20 cellular contexts compared by ENCODE assay signal in the genomic region with DNA sequence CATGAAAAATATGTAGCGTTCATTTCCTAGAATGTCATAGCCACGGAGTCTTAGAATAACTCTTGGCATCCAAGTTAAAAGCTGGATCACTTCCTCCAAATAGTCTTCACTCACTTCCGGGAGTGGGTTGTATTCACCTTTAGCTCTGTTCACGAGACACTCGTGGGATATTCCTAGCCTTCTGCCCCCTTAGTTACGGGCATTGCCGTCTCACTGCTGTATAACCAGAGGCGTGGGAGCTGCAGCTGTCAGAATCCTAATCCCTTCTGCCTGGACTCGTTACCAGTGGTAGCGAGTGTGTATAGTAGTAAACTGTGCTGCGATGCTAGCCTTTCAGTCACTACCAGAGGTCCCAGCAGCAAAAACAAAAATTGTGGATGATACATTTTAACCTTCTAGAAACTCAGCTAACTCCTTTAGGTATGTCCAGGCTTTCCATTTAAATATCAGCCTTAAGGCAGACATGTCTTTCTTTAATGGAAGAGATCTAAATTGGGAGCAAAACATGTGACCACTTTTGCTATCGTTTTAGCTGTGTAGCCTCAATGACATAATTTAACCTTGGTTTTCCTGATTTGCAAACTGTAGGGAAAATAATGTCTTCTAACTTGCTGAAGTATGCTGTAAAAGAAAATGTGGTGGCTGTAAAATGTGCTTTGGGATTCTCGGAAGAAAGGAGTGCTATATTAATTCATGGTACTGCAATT.
"Had no signal": no experiment of that assay in that cellular context is flagged by ENCODE, and none has a peak within 500 bp of the region (broad histone marks: within the 10 kb centered on the region; RNA-seq: fewer than 3 reads in every experiment).

No MANE protein-coding gene starts in this region.

- H3K4me3 ChIP-seq: adrenal gland, coronary artery, esophagus squamous epithelium, lung, pancreas had no signal

- H3K4me1 Mint-ChIP-seq: activated naive CD4-positive, alpha-beta T cell treated with anti-CD3 and anti-CD28 coated beads, Interleukin-2, amount 10 ng/mL, durations not matched to agents 7 days and 5 days; central memory CD8-positive, alpha-beta T cell had no signal

- ATAC-seq: naive thymus-derived CD4-positive, alpha-beta T cell; pancreas; SK-N-SH treated with all-trans-retinoic acid at 6 μM for 48 hours had no signal

- H3K27me3 ChIP-seq: adrenal gland, esophagus squamous epithelium, pancreas had no signal

- H3K4me3 Mint-ChIP-seq: activated naive CD4-positive, alpha-beta T cell treated with anti-CD3 and anti-CD28 coated beads, Interleukin-2, amount 10 ng/mL, durations not matched to agents 7 days and 5 days; activated T-cell treated with anti-CD3 and anti-CD28 coated beads, Interleukin-2, amount 50 U/mL, for 24 hours; central memory CD8-positive, alpha-beta T cell; immature natural killer cell; naive thymus-derived CD4-positive, alpha-beta T cell had no signal

- H3K9me3 Mint-ChIP-seq: activated naive CD4-positive, alpha-beta T cell treated with anti-CD3 and anti-CD28 coated beads, Interleukin-2, amount 10 ng/mL, durations not matched to agents 7 days and 5 days; activated T-cell treated with anti-CD3 and anti-CD28 coated beads, Interleukin-2, amount 50 U/mL, for 24 hours; central memory CD8-positive, alpha-beta T cell; immature natural killer cell; naive thymus-derived CD4-positive, alpha-beta T cell had no signal

- H3K27ac Mint-ChIP-seq: activated naive CD4-positive, alpha-beta T cell treated with anti-CD3 and anti-CD28 coated beads, Interleukin-2, amount 10 ng/mL, durations not matched to agents 7 days and 5 days; activated T-cell treated with anti-CD3 and anti-CD28 coated beads, Interleukin-2, amount 50 U/mL, for 24 hours had no signal

- DNase-seq: activated CD4-positive, alpha-beta T cell treated with anti-CD3 and anti-CD28 coated beads for 1 hour; activated CD4-positive, alpha-beta T cell treated with anti-CD3 and anti-CD28 coated beads, Interleukin-2, amount 50 U/mL, for 4 hours; activated naive CD4-positive, alpha-beta T cell treated with anti-CD3 and anti-CD28 coated beads, Interleukin-2, amount 10 ng/mL, durations not matched to agents 7 days and 5 days; activated T-cell treated with anti-CD3 and anti-CD28 coated beads, Interleukin-2, amount 50 U/mL, for 24 hours; adrenal gland; esophagus squamous epithelium; immature natural killer cell; midbrain; naive thymus-derived CD4-positive, alpha-beta T cell; pancreas; stimulated activated CD4-positive, alpha-beta T cell treated with anti-CD3 and anti-CD28 coated beads, Interleukin-15, amount 100 ng/mL, for 24 hours; stimulated activated CD4-positive, alpha-beta T cell treated with anti-CD3 and anti-CD28 coated beads, Interleukin-4, amount 100 ng/mL, for 24 hours; stimulated activated naive CD4-positive, alpha-beta T cell treated with Interleukin-2 at 50 U/mL for 16 hours; substantia nigra; T-helper 1 cell; trophoblast cell had no signal

- H3K27ac ChIP-seq: adrenal gland, coronary artery, esophagus squamous epithelium, pancreas had no signal

- H3K9me3 ChIP-seq: adrenal gland, esophagus squamous epithelium, pancreas had no signal

- H3K27me3 Mint-ChIP-seq: activated naive CD4-positive, alpha-beta T cell treated with anti-CD3 and anti-CD28 coated beads, Interleukin-2, amount 10 ng/mL, durations not matched to agents 7 days and 5 days; activated T-cell treated with anti-CD3 and anti-CD28 coated beads, Interleukin-2, amount 50 U/mL, for 24 hours; central memory CD8-positive, alpha-beta T cell; naive thymus-derived CD4-positive, alpha-beta T cell had no signal

- H3K4me1 ChIP-seq: adrenal gland, esophagus squamous epithelium, pancreas had no signal
